In the genomic region with DNA sequence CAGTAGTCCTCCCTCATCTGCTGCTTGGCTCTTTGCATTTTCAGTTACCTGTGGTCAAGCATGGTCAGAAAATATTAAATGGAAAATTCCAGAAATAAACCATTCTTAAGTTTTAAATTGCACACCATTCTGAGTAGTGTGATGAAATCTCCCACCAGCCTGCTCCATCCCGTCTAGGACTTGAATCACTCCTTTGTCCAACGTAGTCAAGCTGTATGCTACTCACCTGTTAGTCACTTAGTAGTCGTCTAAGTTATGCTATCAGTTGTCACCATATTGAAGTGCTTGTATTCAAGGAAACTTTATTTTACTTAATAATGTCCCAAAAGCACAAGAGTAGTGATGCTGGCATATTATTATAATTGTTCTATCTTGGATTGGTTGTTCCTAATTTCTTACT, we compare ENCODE assay signal across 17 cellular contexts.
DNase-seq lines count a peak whose midpoint lies in the region; ATAC-seq and TF ChIP-seq lines count a peak whose summit lies in the region.
"Had no signal": no experiment of that assay in that cellular context is flagged by ENCODE, and none has a peak within 500 bp of the region (broad histone marks: within the 10 kb centered on the region; RNA-seq: fewer than 3 reads in every experiment).

No MANE protein-coding gene starts in this region.

- H3K4me3 ChIP-seq in RWPE2 (ENCODE audit: severe bottlenecking) = no peak overlapping the region
- H3K4me3 ChIP-seq: A549, HAP-1 had no signal

- ATAC-seq in RWPE2 (ENCODE audit: low read depth) = peak; percentile 67; the same call in 2 of the 3 replicates
- ATAC-seq in HG03108 (IDR thresholded peaks at IDR 0.05; ENCODE audit: unreplicated experiment) = no peak
- ATAC-seq in activated CD4-positive, CD25-positive, alpha-beta regulatory T cell treated with anti-CD3 and anti-CD28 coated beads, Interleukin-2, amount 50 U/mL, for 24 hours = no peak
- ATAC-seq: A549 had no signal

- no peaks in the 10 kb centered on the region for H3K4me1 ChIP-seq in RWPE2 (ENCODE audit: insufficient read depth, poor library complexity, severe bottlenecking)
- H3K4me1 ChIP-seq: A549, BE2C, HAP-1 had no signal

- no peak overlapping the region for H3K27ac ChIP-seq in RWPE2 (ENCODE audit: poor library complexity, severe bottlenecking)
- no peak overlapping the region for H3K27ac ChIP-seq in epithelial cell of prostate
- H3K27ac ChIP-seq: A549, C4-2B, HL-60 had no signal

- DNase-seq in M059J (ENCODE audit: low read depth) (peak; percentile 15), RWPE2 (ENCODE audit: low spot score) (no peak), epithelial cell of prostate (ENCODE audit: low read depth, low spot score) (peak; percentile 36), GM19240 (ENCODE audit: insufficient read length, low spot score) (no peak)
- DNase-seq: BE2C; CD4-positive, alpha-beta memory T cell; DMS153; DMS79 treated with DMSO at 0.1 percent for 48 hours; EL; GDM1; GOT3 had no signal

- no peaks in the 10 kb centered on the region for H3K27me3 ChIP-seq in RWPE2 (ENCODE audit: insufficient read depth, poor library complexity, severe bottlenecking)
- H3K27me3 ChIP-seq: BE2C had no signal

- H3K36me3 ChIP-seq in RWPE2 (ENCODE audit: low read depth) = no peaks in the 10 kb centered on the region
- H3K36me3 ChIP-seq: BE2C, HAP-1 had no signal

- no peaks in the 10 kb centered on the region for H3K9me3 ChIP-seq in RWPE2 (ENCODE audit: severe bottlenecking)
- H3K9me3 ChIP-seq: A549, BE2C, HAP-1 had no signal

- no peak for TF ChIP-seq CTCF in RWPE2 (IDR thresholded peaks at IDR 0.05; ENCODE audit: poor library complexity, severe bottlenecking)

Comparison
In these comparisons a context has a peak if more than half of its experiments do, and no peak if none do; other contexts are left out.
1. DNase-seq: peak in M059J (single experiment) and epithelial cell of prostate (single experiment); none in RWPE2 (single experiment) and GM19240 (single experiment).